29 cellular contexts compared by ENCODE assay signal in the genomic region with DNA sequence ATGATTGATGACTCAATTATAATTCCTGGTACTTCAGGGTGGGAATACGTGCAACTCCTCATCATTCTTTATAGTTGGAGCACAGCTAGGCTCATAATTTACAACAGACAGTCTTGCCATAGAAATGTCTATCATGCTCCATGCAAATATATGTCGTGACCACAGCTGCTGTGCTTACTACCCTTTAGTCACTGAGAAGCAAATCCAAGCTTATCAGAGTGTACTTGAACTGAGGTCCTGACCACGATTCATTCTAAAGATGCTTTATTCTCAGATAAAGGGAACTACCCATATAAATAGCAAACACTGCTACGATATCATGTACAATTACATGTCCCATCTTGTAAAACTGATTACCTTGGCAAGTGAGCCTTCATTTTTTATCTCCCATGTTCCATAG. TPM values are rescaled to one million over a fixed set of nuclear protein-coding genes. Genes with fewer than 3 reads are reported as not detected.
DNase-seq lines count a peak whose midpoint lies in the region; ATAC-seq, FAIRE-seq and TF ChIP-seq lines count a peak whose summit lies in the region.
"Had no signal": no experiment of that assay in that cellular context is flagged by ENCODE, and none has a peak within 500 bp of the region (broad histone marks: within the 10 kb centered on the region; RNA-seq: fewer than 3 reads in every experiment).

No MANE protein-coding gene starts in this region.

- CTCF ChIA-PET in RWPE1 (lab: Yijun Ruan, JAX) (interaction anchor here (0.7 to 1.0 kb wide), 2 partner anchors 9 to 1081 kb away, joined by 3 read pairs; no protein-coding TSS in a partner anchor), endothelial cell of umbilical vein (lab: Charles Lee) (interaction anchor here (1.1 to 4.0 kb wide), 2 partner anchors 19 to 114 kb away, joined by 4 to 15 read pairs; no protein-coding TSS in a partner anchor)

- H3K27ac ChIP-seq in Karpas-422 (ENCODE audit: low read length) (peak overlapping the region; percentile 64), RWPE1 (no peak overlapping the region), endothelial cell of umbilical vein (ENCODE audit: insufficient read depth, low read depth, low read length) (no peak overlapping the region), tibial artery (no peak overlapping the region)
- H3K27ac ChIP-seq: BLaER1, esophagus squamous epithelium, heart left ventricle, sigmoid colon, tibial nerve had no signal

- BruUV-seq in endothelial cell of umbilical vein (replicated peaks; lab: Mats Ljungman, UMichigan) = no TSS peak

- H3K9me1 ChIP-seq in endothelial cell of umbilical vein (replicated peaks; ENCODE audit: control insufficient read depth, extremely low read depth, insufficient read depth, low read length) = no peaks in the 10 kb centered on the region

- no peak for TF ChIP-seq POLR2A in endothelial cell of umbilical vein (IDR thresholded peaks at IDR 0.05; ENCODE audit: low read depth, low read length)

- FAIRE-seq in endothelial cell of umbilical vein (lab: Jason Lieb, UNC) = no peak
- FAIRE-seq: K562, kidney had no signal

- peak; percentile 38 to 46 for ATAC-seq in stimulated activated naive B cell treated with anti-CD40 and anti-IgM and Interleukin-4, amounts not matched to agents 10 μg/mL and 1 μg/mL and 100 μg/mL, for 72 hours (replicated peaks)
- ATAC-seq in GM19452 (IDR thresholded peaks at IDR 0.05; ENCODE audit: unreplicated experiment) = no peak
- ATAC-seq: heart left ventricle; K562; naive thymus-derived CD8-positive, alpha-beta T cell; Panc1 had no signal

- H3K79me2 ChIP-seq in Karpas-422 (ENCODE audit: low read length) (peaks cover 95% of the 10 kb centered on the region), endothelial cell of umbilical vein (ENCODE audit: control insufficient read depth, insufficient read depth, low read length) (no peaks in the 10 kb centered on the region)

- H3K27me3 Mint-ChIP-seq in stimulated activated naive B cell treated with anti-CD40 and anti-IgM and Interleukin-4, amounts not matched to agents 10 μg/mL and 1 μg/mL and 100 μg/mL, for 72 hours = no peaks in the 10 kb centered on the region
- H3K27me3 Mint-ChIP-seq: activated CD4-positive, alpha-beta T cell treated with anti-CD3 and anti-CD28 coated beads, Interleukin-2, amount 10 ng/mL, durations not matched to agents 24 days and 14 days; activated T-cell treated with anti-CD3 and anti-CD28 coated beads, Interleukin-2, amount 50 U/mL, for 24 hours; dendritic cell treated with granulocyte-macrophage colony-stimulating factor and Interleukin-4, amounts not matched to agents 40 ng/mL and 50 ng/mL, for 4 days; naive thymus-derived CD8-positive, alpha-beta T cell had no signal

- TF ChIP-seq CTCF in RWPE1 (conservative IDR thresholded peaks at IDR 0.05; ENCODE audit: low read depth) = no peak
- no peak for TF ChIP-seq CTCF in endothelial cell of umbilical vein (IDR thresholded peaks at IDR 0.05; ENCODE audit: extremely low read depth in 1 of 2, insufficient read depth in 1 of 2, low read depth in 1 of 2, low read length in 2 of 2)
- TF ChIP-seq CTCF in tibial artery (IDR thresholded peaks at IDR 0.05) = no peak

- H3K9me3 ChIP-seq in Karpas-422 (ENCODE audit: low read length) (no peaks in the 10 kb centered on the region), endothelial cell of umbilical vein (replicated peaks; ENCODE audit: control insufficient read depth, insufficient read depth, low read length) (no peaks in the 10 kb centered on the region), tibial artery (no peaks in the 10 kb centered on the region)
- H3K9me3 ChIP-seq: BLaER1, esophagus squamous epithelium, heart left ventricle, MG63, sigmoid colon, tibial nerve had no signal

- H3K4me3 Mint-ChIP-seq in stimulated activated naive B cell treated with anti-CD40 and anti-IgM and Interleukin-4, amounts not matched to agents 10 μg/mL and 1 μg/mL and 100 μg/mL, for 72 hours = no peak overlapping the region
- H3K4me3 Mint-ChIP-seq: activated CD4-positive, alpha-beta T cell treated with anti-CD3 and anti-CD28 coated beads, Interleukin-2, amount 10 ng/mL, durations not matched to agents 24 days and 14 days; activated T-cell treated with anti-CD3 and anti-CD28 coated beads, Interleukin-2, amount 50 U/mL, for 24 hours; dendritic cell treated with granulocyte-macrophage colony-stimulating factor and Interleukin-4, amounts not matched to agents 40 ng/mL and 50 ng/mL, for 4 days; naive thymus-derived CD8-positive, alpha-beta T cell had no signal

- H3K36me3 Mint-ChIP-seq in stimulated activated naive B cell treated with anti-CD40 and anti-IgM and Interleukin-4, amounts not matched to agents 10 μg/mL and 1 μg/mL and 100 μg/mL, for 72 hours = peaks cover 17 to 31% of the 10 kb centered on the region in 2 donors

- H3K36me3 ChIP-seq in Karpas-422 (ENCODE audit: insufficient read depth, low read length) (no peaks in the 10 kb centered on the region), endothelial cell of umbilical vein (ENCODE audit: control insufficient read depth in 2 of 2, extremely low read depth in 1 of 2, insufficient read depth in 2 of 2, low read length in 2 of 2) (no peaks in the 10 kb centered on the region), tibial artery (no peaks in the 10 kb centered on the region)
- H3K36me3 ChIP-seq: esophagus squamous epithelium, heart left ventricle, MG63, sigmoid colon, tibial nerve had no signal

- H4K20me1 ChIP-seq in Karpas-422 (ENCODE audit: insufficient read depth, low read depth, low read length) (no peaks in the 10 kb centered on the region), endothelial cell of umbilical vein (replicated peaks; ENCODE audit: control insufficient read depth, extremely low read depth, insufficient read depth, low read length) (no peaks in the 10 kb centered on the region)

- H3K9me2 ChIP-seq in Karpas-422 (replicated peaks; ENCODE audit: insufficient read depth, low read length) = no peaks in the 10 kb centered on the region

- peaks cover 52% of the 10 kb centered on the region for H3K4me1 ChIP-seq in Karpas-422 (ENCODE audit: low read length)
- H3K4me1 ChIP-seq in endothelial cell of umbilical vein (ENCODE audit: control insufficient read depth, extremely low read depth, insufficient read depth, low read length) = peaks cover 17% of the 10 kb centered on the region
- no peaks in the 10 kb centered on the region for H3K4me1 ChIP-seq in tibial artery
- H3K4me1 ChIP-seq: sigmoid colon had no signal

- H3K27ac Mint-ChIP-seq in stimulated activated naive B cell treated with anti-CD40 and anti-IgM and Interleukin-4, amounts not matched to agents 10 μg/mL and 1 μg/mL and 100 μg/mL, for 72 hours = no peak overlapping the region
- H3K27ac Mint-ChIP-seq: activated CD4-positive, alpha-beta T cell treated with anti-CD3 and anti-CD28 coated beads, Interleukin-2, amount 10 ng/mL, durations not matched to agents 24 days and 14 days; activated T-cell treated with anti-CD3 and anti-CD28 coated beads, Interleukin-2, amount 50 U/mL, for 24 hours; dendritic cell treated with granulocyte-macrophage colony-stimulating factor and Interleukin-4, amounts not matched to agents 40 ng/mL and 50 ng/mL, for 4 days; naive thymus-derived CD8-positive, alpha-beta T cell had no signal

- dilution Hi-C loops in endothelial cell of umbilical vein (cut with MboI; ENCODE audit: extremely low pct_ligation_motif_present, low sequenced_read_pairs) = no loop called here

- DNase-seq in Karpas-422 = peak; percentile 59
- peak; percentile 27 for DNase-seq in RWPE1 (ENCODE audit: low spot score)
- peak; percentile 1 for DNase-seq in endothelial cell of umbilical vein (ENCODE audit: low read depth, low spot score)
- no peak for DNase-seq in stimulated activated naive B cell treated with anti-CD40 and anti-IgM and Interleukin-4, amounts not matched to agents 10 μg/mL and 1 μg/mL and 100 μg/mL, for 72 hours
- no peak for DNase-seq in tibial artery
- no peak for DNase-seq in NCI-H2029 treated with DMSO at 0.1 percent for 48 hours (lab: John Stamatoyannopoulos, UW)
- DNase-seq: activated CD4-positive, alpha-beta T cell treated with anti-CD3 and anti-CD28 coated beads, Interleukin-2, amount 10 ng/mL, durations not matched to agents 24 days and 14 days; activated T-cell treated with anti-CD3 and anti-CD28 coated beads, Interleukin-2, amount 50 U/mL, for 24 hours; DMS153; esophagus squamous epithelium; foreskin melanocyte; GF-D8; heart left ventricle; kidney; MG63; naive thymus-derived CD8-positive, alpha-beta T cell; NCI-H1417; NCI-H2081; nucleus accumbens; SHP77 treated with DMSO at 0.1 percent for 48 hours; sigmoid colon; stimulated activated CD4-positive, alpha-beta T cell treated with anti-CD3 and anti-CD28 coated beads, Interleukin-4, amount 100 ng/mL, for 1 hour; T-helper 9 cell had no signal

- H3K9ac ChIP-seq in Karpas-422 (ENCODE audit: low read length) (no peak overlapping the region), endothelial cell of umbilical vein (replicated peaks; ENCODE audit: extremely low read depth, insufficient read depth, low read length) (no peak overlapping the region)
- H3K9ac ChIP-seq: BLaER1 had no signal

- H3K27me3 ChIP-seq in Karpas-422 (ENCODE audit: low read length) = no peaks in the 10 kb centered on the region
- H3K27me3 ChIP-seq in endothelial cell of umbilical vein (ENCODE audit: control insufficient read depth in 2 of 2, insufficient read depth in 2 of 2, low read length in 2 of 2) = no peaks in the 10 kb centered on the region
- H3K27me3 ChIP-seq in tibial artery = no peaks in the 10 kb centered on the region
- H3K27me3 ChIP-seq: BLaER1, esophagus squamous epithelium, heart left ventricle, MG63, sigmoid colon, tibial nerve had no signal

- peak overlapping the region; percentile 39 for H3K4me2 ChIP-seq in Karpas-422 (ENCODE audit: low read depth, low read length, poor library complexity, severe bottlenecking)
- no peak overlapping the region for H3K4me2 ChIP-seq in endothelial cell of umbilical vein (ENCODE audit: insufficient read depth, low read length)
- H3K4me2 ChIP-seq: BLaER1 had no signal

- H2AFZ ChIP-seq in Karpas-422 (ENCODE audit: low read length) = no peak overlapping the region
- H2AFZ ChIP-seq in endothelial cell of umbilical vein (ENCODE audit: low read depth, low read length) = no peak overlapping the region

- intact Hi-C loops in endothelial cell of umbilical vein (cut with micrococcal nuclease) = loop anchor here (2.0 kb wide), 1 partner anchor 78 kb away; no protein-coding TSS in a partner anchor
- intact Hi-C loops in tibial artery (cut with DNase I; ENCODE audit: low total_unique reads) = no loop called here

- H3K4me1 Mint-ChIP-seq in stimulated activated naive B cell treated with anti-CD40 and anti-IgM and Interleukin-4, amounts not matched to agents 10 μg/mL and 1 μg/mL and 100 μg/mL, for 72 hours = peaks cover 39 to 83% of the 10 kb centered on the region in 2 donors

- H3K4me3 ChIP-seq in Karpas-422 (ENCODE audit: low read length) (no peak overlapping the region), endothelial cell of umbilical vein (replicated peaks in 1 of 3; ENCODE audit: insufficient read depth in 1 of 3, low read depth in 1 of 3, low read length in 3 of 3) (no peak overlapping the region), tibial artery (no peak overlapping the region)
- H3K4me3 ChIP-seq: BLaER1, esophagus squamous epithelium, heart left ventricle, K562, MG63, sigmoid colon, tibial nerve had no signal

- H3K9me3 Mint-ChIP-seq in stimulated activated naive B cell treated with anti-CD40 and anti-IgM and Interleukin-4, amounts not matched to agents 10 μg/mL and 1 μg/mL and 100 μg/mL, for 72 hours = peaks cover 4 to 5% of the 10 kb centered on the region in 2 donors
- H3K9me3 Mint-ChIP-seq: activated CD4-positive, alpha-beta T cell treated with anti-CD3 and anti-CD28 coated beads, Interleukin-2, amount 10 ng/mL, durations not matched to agents 24 days and 14 days; activated T-cell treated with anti-CD3 and anti-CD28 coated beads, Interleukin-2, amount 50 U/mL, for 24 hours; dendritic cell treated with granulocyte-macrophage colony-stimulating factor and Interleukin-4, amounts not matched to agents 40 ng/mL and 50 ng/mL, for 4 days; naive thymus-derived CD8-positive, alpha-beta T cell had no signal

- POLR2A ChIA-PET in RWPE1 (lab: Yijun Ruan, JAX; ENCODE audit: low non-redundant PET) (no interaction called here), endothelial cell of umbilical vein (lab: Charles Lee) (no interaction called here)

RNA-seq across cellular contexts. Expression of gene STRBP, which starts 52.0 kb away (rescaled TPM):
- total RNA-seq in Karpas-422 (2014; rRNA removed; shearing (Covaris generic); ENCODE audit: low replicate concordance) = 129 and 137 TPM in 2 replicates
- 14.8 and 15.4 TPM in 2 replicates for total RNA-seq in endothelial cell of umbilical vein
- polyA plus RNA-seq in endothelial cell of umbilical vein = 3.3 and 7.7 TPM in 2 replicates
- 6.0 and 7.3 TPM in 2 replicates for polyA plus RNA-seq in endothelial cell of umbilical vein (2011; cell fraction: cytosol; rRNA removed)
- 8.4 and 9.3 TPM in 2 replicates for polyA plus RNA-seq in endothelial cell of umbilical vein (2011; cell fraction: nucleus; rRNA removed)
- 9.6 and 9.9 TPM in 2 replicates for polyA plus RNA-seq in endothelial cell of umbilical vein (2012)
- 7.4 and 11.2 TPM in 2 replicates for polyA minus RNA-seq in endothelial cell of umbilical vein
- polyA minus RNA-seq in endothelial cell of umbilical vein (2011; cell fraction: cytosol; rRNA and poly(A)+ RNA removed) = 22.2 TPM
- 12.1 and 15.3 TPM in 2 replicates for polyA minus RNA-seq in endothelial cell of umbilical vein (2011; cell fraction: nucleus; rRNA and poly(A)+ RNA removed)

Comparison
In these comparisons a context has a peak if more than half of its experiments do, and no peak if none do; other contexts are left out.
1. DNase-seq: peak in Karpas-422 (single experiment), RWPE1 (single experiment) and endothelial cell of umbilical vein (single experiment); none in stimulated activated naive B cell treated with anti-CD40 and anti-IgM and Interleukin-4, amounts not matched to agents 10 μg/mL and 1 μg/mL and 100 μg/mL, for 72 hours (single experiment), tibial artery (0 of 2) and NCI-H2029 treated with DMSO at 0.1 percent for 48 hours (single experiment).